In the genomic region with DNA sequence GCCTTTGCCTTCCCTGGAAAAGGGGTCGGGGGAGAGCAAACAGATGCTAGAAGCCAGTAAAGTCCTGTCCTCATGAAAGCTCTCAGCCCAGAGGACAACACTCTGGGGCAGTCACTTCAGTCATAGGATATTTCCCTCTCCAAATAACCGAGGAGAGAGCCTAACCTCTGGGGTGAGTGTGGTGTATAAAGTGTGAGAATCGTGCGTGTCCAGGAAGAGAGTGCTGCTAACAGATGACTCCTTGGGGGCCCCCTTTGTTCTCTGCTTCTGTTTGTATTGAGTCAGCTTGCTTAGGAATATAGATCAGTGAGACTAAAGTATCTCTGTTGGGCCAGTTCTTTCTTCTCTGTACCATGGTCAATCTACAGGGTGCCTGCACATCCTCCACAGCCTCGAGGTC, we compare ENCODE assay signal across 21 cellular contexts.
DNase-seq lines count a peak whose midpoint lies in the region; ATAC-seq and TF ChIP-seq lines count a peak whose summit lies in the region.
"Had no signal": no experiment of that assay in that cellular context is flagged by ENCODE, and none has a peak within 500 bp of the region (broad histone marks: within the 10 kb centered on the region; RNA-seq: fewer than 3 reads in every experiment).

No MANE protein-coding gene starts in this region.

- peaks cover 8% of the 10 kb centered on the region for H3K4me1 ChIP-seq in mesodermal cell (ENCODE audit: control insufficient read depth, insufficient read depth, low read length, poor library complexity, severe bottlenecking)
- peaks cover 0 to 29% (median 3%) of the 10 kb centered on the region in 4 donors for H3K4me1 ChIP-seq in stomach
- H3K4me1 ChIP-seq: BE2C had no signal

- no peak for TF ChIP-seq EP300 in stomach (IDR thresholded peaks at IDR 0.05)

- intact Hi-C loops in stomach (cut with DNase I; ENCODE audit: low total_unique reads): no loop called here

- in situ Hi-C loops in GM13977 (cut with MboI; ENCODE audit: low pct_unique_long_range_greater_than_20kb, low sequenced_read_pairs, unreplicated experiment): no loop called here

- 83 to 89% methylated on average over 1 of the region's 5 CpGs for WGBS in mesodermal cell (ENCODE audit: insufficient coverage in 2 of 2), 2 experiments
- WGBS in stomach, 5 donors: 58 to 77% (median 65%) methylated on average over 5 of the region's 5 CpGs

- no peak for TF ChIP-seq POLR2A in stomach (IDR thresholded peaks at IDR 0.05)

- H3K4me3 ChIP-seq in epithelial cell of esophagus (ENCODE audit: low read length) (no peak overlapping the region), mesodermal cell (ENCODE audit: extremely low read depth, insufficient read depth, low read length, poor library complexity, severe bottlenecking) (no peak overlapping the region), stomach (no peak overlapping the region)
- H3K4me3 ChIP-seq: left lung had no signal

- H3K27me3 ChIP-seq in stomach: no peaks in the 10 kb centered on the region
- H3K27me3 ChIP-seq: BE2C, left lung had no signal

- peak overlapping the region; percentile 42 for H3K27ac ChIP-seq in mesodermal cell (ENCODE audit: low read depth, low read length, severe bottlenecking)
- H3K27ac ChIP-seq in stomach: peak overlapping the region in 4 of 5 donors; percentile 18 to 74 (median 58)

- H3K9me3 ChIP-seq in mesodermal cell (ENCODE audit: control insufficient read depth, low read length) (no peaks in the 10 kb centered on the region), stomach (no peaks in the 10 kb centered on the region)
- H3K9me3 ChIP-seq: BE2C, left lung had no signal

- H3K36me3 ChIP-seq in mesodermal cell (ENCODE audit: control insufficient read depth, insufficient read depth, low read length) (peaks cover 3% of the 10 kb centered on the region), stomach (no peaks in the 10 kb centered on the region)
- H3K36me3 ChIP-seq: BE2C, left lung had no signal

- TF ChIP-seq CTCF in epithelial cell of esophagus (IDR thresholded peaks at IDR 0.05; ENCODE audit: insufficient read depth, low read depth, low read length, missing control alignments) (no peak), stomach (IDR thresholded peaks at IDR 0.05) (no peak), GM10266 (IDR thresholded peaks at IDR 0.05; ENCODE audit: control insufficient read depth, insufficient read depth, low read depth, missing control alignments) (no peak), GM13977 (IDR thresholded peaks at IDR 0.05; ENCODE audit: extremely low read depth, insufficient read depth, missing control alignments) (no peak)

- DNase-seq in LHCN-M2 (ENCODE audit: low read depth) (peak; percentile 59), epithelial cell of esophagus (ENCODE audit: low read depth) (peak; percentile 32), stomach (no peak), GM10266 (ENCODE audit: extremely low spot score) (no peak), GM13977 (ENCODE audit: low spot score) (no peak), putamen (ENCODE audit: low spot score) (no peak)
- DNase-seq: activated CD4-positive, CD25-positive, alpha-beta regulatory T cell treated with anti-CD3 and anti-CD28 coated beads, Interleukin-2, amount 50 U/mL, for 72 hours; activated CD8-positive, alpha-beta memory T cell treated with anti-CD3 and anti-CD28 coated beads, Interleukin-2, amount 50 U/mL, for 48 hours; activated naive CD8-positive, alpha-beta T cell treated with anti-CD3 and anti-CD28 coated beads for 36 hours; BE2C; DMS79 treated with DMSO at 0.1 percent for 48 hours; left lung; NCI-H1694 treated with DMSO at 0.1 percent for 48 hours; NCI-H510A treated with DMSO at 0.1 percent for 48 hours; RPMI8226; stimulated activated naive CD8-positive, alpha-beta T cell treated with anti-CD3 and anti-CD28 coated beads, Interleukin-15, amount 100 ng/mL, for 72 hours; T-helper 1 cell had no signal

- ATAC-seq in HG02885 (IDR thresholded peaks at IDR 0.05; ENCODE audit: poor library complexity, unreplicated experiment): no peak
- ATAC-seq: esophagus mucosa; natural killer cell treated with Interleukin-12 subunit alpha and Interleukin-12 subunit beta and Interleukin-15 and Interleukin-18, amount 100 ng/mL, for 72 hours; stimulated activated naive CD8-positive, alpha-beta T cell treated with anti-CD3 and anti-CD28 coated beads, Interleukin-15, amount 100 ng/mL, for 72 hours had no signal

Comparison
In these comparisons a context has a peak if more than half of its experiments do, and no peak if none do; other contexts are left out.
1. DNase-seq: peak in LHCN-M2 (single experiment) and epithelial cell of esophagus (single experiment); none in stomach (single experiment), GM10266 (single experiment), GM13977 (single experiment) and putamen (single experiment).